13 cellular contexts compared by ENCODE assay signal in the genomic region with DNA sequence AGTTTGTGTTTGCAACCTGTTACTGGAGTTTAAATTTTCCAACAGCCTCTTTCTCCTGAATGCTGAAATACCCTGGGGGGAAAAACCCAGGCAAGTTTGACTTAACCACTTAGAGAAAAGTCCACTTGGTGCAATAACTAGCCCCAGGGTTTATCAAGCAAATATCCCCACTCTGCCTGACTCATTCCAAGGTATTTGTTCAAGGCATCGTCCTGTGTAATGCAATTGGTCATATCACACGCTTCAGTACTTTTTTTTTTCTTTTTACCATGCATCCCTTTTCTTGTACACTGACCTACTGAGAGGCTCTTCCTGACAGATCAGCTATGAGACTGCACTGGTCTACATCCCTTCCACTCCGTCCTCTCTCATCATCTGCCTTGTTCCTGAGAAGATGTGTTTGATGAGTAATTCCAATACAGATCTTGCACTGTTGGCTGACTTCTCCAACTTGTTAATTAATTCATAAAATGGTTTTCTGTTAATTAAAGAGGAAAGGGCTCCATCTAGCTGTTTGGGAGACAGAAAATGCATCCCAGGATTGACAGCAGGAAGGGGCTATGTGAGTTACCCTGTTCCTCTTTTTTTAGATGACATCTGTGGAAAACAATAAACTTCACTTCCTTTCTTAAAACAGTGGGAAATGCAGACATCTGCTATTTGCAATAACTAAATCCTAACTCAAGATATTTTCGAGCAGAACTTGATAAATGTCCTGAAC.
DNase-seq lines count a peak whose midpoint lies in the region; ATAC-seq, FAIRE-seq and TF ChIP-seq lines count a peak whose summit lies in the region.
"Had no signal": no experiment of that assay in that cellular context is flagged by ENCODE, and none has a peak within 500 bp of the region (broad histone marks: within the 10 kb centered on the region; RNA-seq: fewer than 3 reads in every experiment).

No MANE protein-coding gene starts in this region.

- H3K27me3 ChIP-seq in liver (ENCODE audit: control insufficient read depth in 4 of 4, insufficient read depth in 4 of 4, low read length in 3 of 4) (no peaks in the 10 kb centered on the region), HepG2 (ENCODE audit: control insufficient read depth in 1 of 2, insufficient read depth in 2 of 2, low read length in 2 of 2) (peaks cover 0 to 9% of the 10 kb centered on the region in 2 experiments; a peak in 1 of 5 replicates)

- CTCF ChIA-PET in HepG2 (lab: Yijun Ruan, JAX; ENCODE audit: low intra/inter-chr PET ratio, low total read pairs) = no interaction called here

- no peaks in the 10 kb centered on the region for H4K20me1 ChIP-seq in HepG2 (ENCODE audit: insufficient read depth, low read length)

- TF ChIP-seq POLR2A in HepG2 (IDR thresholded peaks at IDR 0.05; ENCODE audit: insufficient read depth in 1 of 2, low read depth in 2 of 2, low read length in 2 of 2) = no peak

- BruUV-seq in HepG2 (replicated peaks; lab: Mats Ljungman, UMichigan) = no TSS peak

- no peak overlapping the region for H2AFZ ChIP-seq in HepG2 (ENCODE audit: low read length)

- no peak for TF ChIP-seq EP300 in HepG2 (IDR thresholded peaks at IDR 0.05; ENCODE audit: low read depth in 2 of 2, low read length in 2 of 2)
- TF ChIP-seq EP300 in HepG2 (CRISPR knock-in tag; IDR thresholded peaks at IDR 0.05; ENCODE audit: borderline replicate concordance) = no peak

- in situ Hi-C loops in HepG2 (cut with HindIII; ENCODE audit: extremely low pct_ligation_motif_present, low pct_unique_long_range_greater_than_20kb) = no loop called here
- in situ Hi-C loops in SK-MEL-5 (cut with HindIII; ENCODE audit: low pct_unique_long_range_greater_than_20kb, low sequenced_read_pairs) = no loop called here

- intact Hi-C loops in HepG2 (cut with micrococcal nuclease; ENCODE audit: unreplicated experiment) (no loop called here), natural killer cell (cut with micrococcal nuclease) (no loop called here)

- no peaks in the 10 kb centered on the region for H3K79me2 ChIP-seq in HepG2 (ENCODE audit: insufficient read depth, low read length)

- H3K4me1 Mint-ChIP-seq in natural killer cell = no peaks in the 10 kb centered on the region
- no peaks in the 10 kb centered on the region for H3K4me1 Mint-ChIP-seq in activated naive CD8-positive, alpha-beta T cell treated with anti-CD3 and anti-CD28 coated beads for 36 hours
- H3K4me1 Mint-ChIP-seq: immature natural killer cell had no signal

- TF ChIP-seq CTCF in liver (IDR thresholded peaks at IDR 0.05; ENCODE audit: low read depth, low read length, missing input control) = no peak
- no peak for TF ChIP-seq CTCF in HepG2 (CRISPR knock-in tag; IDR thresholded peaks at IDR 0.05)
- TF ChIP-seq CTCF in fibroblast of villous mesenchyme (IDR thresholded peaks at IDR 0.05; ENCODE audit: insufficient read depth, low read depth, low read length) = no peak
- TF ChIP-seq CTCF in natural killer cell (IDR thresholded peaks at IDR 0.05) = no peak

- TF ChIP-seq RAD21 in liver (IDR thresholded peaks at IDR 0.05) (peak; percentile 38 to 39), HepG2 (CRISPR knock-in tag; IDR thresholded peaks at IDR 0.05) (no peak)

- ATAC-seq in HepG2 = no peak
- no peak for ATAC-seq in natural killer cell

- H3K9me3 Mint-ChIP-seq in natural killer cell = no peaks in the 10 kb centered on the region
- no peaks in the 10 kb centered on the region for H3K9me3 Mint-ChIP-seq in activated naive CD8-positive, alpha-beta T cell treated with anti-CD3 and anti-CD28 coated beads for 36 hours
- H3K9me3 Mint-ChIP-seq: immature natural killer cell had no signal

- POLR2A ChIA-PET in HepG2 (lab: Yijun Ruan, JAX) = no interaction called here

- DNase-seq in HepG2 (ENCODE audit: low spot score) (no peak), SK-MEL-5 (ENCODE audit: low read depth, low spot score) (peak; percentile 64), fibroblast of villous mesenchyme (ENCODE audit: low read depth) (peak; percentile 84), SKM-1 treated with dmso at 0.1 percent for 144 hours (lab: John Stamatoyannopoulos, UW; ENCODE audit: unreplicated experiment) (no peak), natural killer cell (no peak)
- DNase-seq in activated CD8-positive, alpha-beta memory T cell treated with anti-CD3 and anti-CD28 coated beads, Interleukin-2, amount 50 U/mL, for 48 hours = no peak
- DNase-seq in activated naive CD8-positive, alpha-beta T cell treated with anti-CD3 and anti-CD28 coated beads for 36 hours = no peak
- DNase-seq: DMS79 treated with DMSO at 0.1 percent for 48 hours, immature natural killer cell, NCI-H2029, spleen had no signal

- H3K27ac Mint-ChIP-seq in natural killer cell = no peak overlapping the region
- no peak overlapping the region for H3K27ac Mint-ChIP-seq in activated naive CD8-positive, alpha-beta T cell treated with anti-CD3 and anti-CD28 coated beads for 36 hours
- H3K27ac Mint-ChIP-seq: brain, immature natural killer cell had no signal

- H3K27me3 Mint-ChIP-seq in natural killer cell (ENCODE audit: low read depth in 2 of 2) = no peaks in the 10 kb centered on the region
- peaks cover 5% of the 10 kb centered on the region for H3K27me3 Mint-ChIP-seq in activated naive CD8-positive, alpha-beta T cell treated with anti-CD3 and anti-CD28 coated beads for 36 hours
- H3K27me3 Mint-ChIP-seq: brain had no signal

- H3K4me2 ChIP-seq in HepG2 (ENCODE audit: low read depth, low read length) = no peak overlapping the region

- H3K4me1 ChIP-seq in liver (ENCODE audit: control insufficient read depth in 4 of 4, insufficient read depth in 4 of 4, low read length in 3 of 4) = peaks cover 2 to 28% (median 24%) of the 10 kb centered on the region in 4 donors
- no peaks in the 10 kb centered on the region for H3K4me1 ChIP-seq in HepG2 (ENCODE audit: insufficient read depth, low read length)
- H3K4me1 ChIP-seq: spleen had no signal

- no peak overlapping the region for H3K4me3 ChIP-seq in liver (ENCODE audit: low read depth in 1 of 3, low read length in 3 of 3)
- H3K4me3 ChIP-seq in HepG2 (replicated peaks in 1 of 3; ENCODE audit: insufficient read depth in 1 of 3, low read depth in 2 of 3, low read length in 3 of 3) = no peak overlapping the region
- no peak overlapping the region for H3K4me3 ChIP-seq in fibroblast of villous mesenchyme (ENCODE audit: low read depth, low read length)
- H3K4me3 ChIP-seq: spleen had no signal

- no peak for FAIRE-seq in HepG2 (lab: Jason Lieb, UNC)

- H3K9ac ChIP-seq in liver (ENCODE audit: low read depth in 1 of 2, low read length in 2 of 2) (no peak overlapping the region), HepG2 (ENCODE audit: insufficient read depth, low read depth, low read length) (no peak overlapping the region)

- 42% methylated on average over 4 of the region's 4 CpGs for whole genome bisulfite sequencing in liver
- 1% methylated on average over 4 of the region's 4 CpGs for WGBS in HepG2 (ENCODE audit: low lambda C conversion rate)

- H3K27ac ChIP-seq in liver (ENCODE audit: low read depth in 1 of 2, low read length in 2 of 2) = peak overlapping the region; percentile 15 to 48
- no peak overlapping the region for H3K27ac ChIP-seq in HepG2 (ENCODE audit: extremely low read length, insufficient read depth, low read length)
- H3K27ac ChIP-seq: spleen had no signal

- no peaks in the 10 kb centered on the region for H3K9me3 ChIP-seq in liver (ENCODE audit: control insufficient read depth in 4 of 4, low read length in 3 of 4)
- no peaks in the 10 kb centered on the region for H3K9me3 ChIP-seq in HepG2 (ENCODE audit: low read length)
- H3K9me3 ChIP-seq: spleen had no signal

- H3K36me3 ChIP-seq in liver (ENCODE audit: control insufficient read depth in 4 of 4, insufficient read depth in 3 of 4, low read depth in 1 of 4, low read length in 3 of 4) (no peaks in the 10 kb centered on the region), HepG2 (replicated peaks in 1 of 2; ENCODE audit: control insufficient read depth in 1 of 2, insufficient read depth in 2 of 2, low read length in 2 of 2) (no peaks in the 10 kb centered on the region)
- H3K36me3 ChIP-seq: spleen had no signal

- H3K4me3 Mint-ChIP-seq in natural killer cell = no peak overlapping the region
- no peak overlapping the region for H3K4me3 Mint-ChIP-seq in activated naive CD8-positive, alpha-beta T cell treated with anti-CD3 and anti-CD28 coated beads for 36 hours
- H3K4me3 Mint-ChIP-seq: immature natural killer cell had no signal

- H3K36me3 Mint-ChIP-seq in natural killer cell = no peaks in the 10 kb centered on the region
- H3K36me3 Mint-ChIP-seq in activated naive CD8-positive, alpha-beta T cell treated with anti-CD3 and anti-CD28 coated beads for 36 hours = no peaks in the 10 kb centered on the region
- H3K36me3 Mint-ChIP-seq: brain, immature natural killer cell had no signal

TF ChIP-seq in liver, 16 proteins besides CTCF, POLR2A, EP300 and RAD21 (continues in another document):
- TF ChIP-seq YY1 (IDR thresholded peaks at IDR 0.05) (no peak), SP1 (IDR thresholded peaks at IDR 0.05) (peak; percentile 51), HNF4A (conservative IDR thresholded peaks at IDR 0.05) (peak; percentile 82 to 84), EGR1 (IDR thresholded peaks at IDR 0.05; ENCODE audit: low read depth in 2 of 2) (peak in 1 of 2 donors; percentile 39), NR2F2 (IDR thresholded peaks at IDR 0.05) (no peak), JUND (IDR thresholded peaks at IDR 0.05) (peak; percentile 39 to 79), TAF1 (conservative IDR thresholded peaks at IDR 0.05) (no peak)
- TF ChIP-seq, protein P1, sequence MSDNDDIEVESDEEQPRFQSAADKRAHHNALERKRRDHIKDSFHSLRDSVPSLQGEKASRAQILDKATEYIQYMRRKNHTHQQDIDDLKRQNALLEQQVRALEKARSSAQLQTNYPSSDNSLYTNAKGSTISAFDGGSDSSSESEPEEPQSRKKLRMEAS (IDR thresholded peaks at IDR 0.05) = no peak

TF ChIP-seq in HepG2, 621 proteins besides CTCF, POLR2A, EP300 and RAD21 (continues in another document):
- TF ChIP-seq ZEB1 (IDR thresholded peaks at IDR 0.05; ENCODE audit: insufficient replicate concordance, low read depth) (no peak), KDM4B (CRISPR knock-in tag; IDR thresholded peaks at IDR 0.05) (no peak)
- TF ChIP-seq, protein P2, sequence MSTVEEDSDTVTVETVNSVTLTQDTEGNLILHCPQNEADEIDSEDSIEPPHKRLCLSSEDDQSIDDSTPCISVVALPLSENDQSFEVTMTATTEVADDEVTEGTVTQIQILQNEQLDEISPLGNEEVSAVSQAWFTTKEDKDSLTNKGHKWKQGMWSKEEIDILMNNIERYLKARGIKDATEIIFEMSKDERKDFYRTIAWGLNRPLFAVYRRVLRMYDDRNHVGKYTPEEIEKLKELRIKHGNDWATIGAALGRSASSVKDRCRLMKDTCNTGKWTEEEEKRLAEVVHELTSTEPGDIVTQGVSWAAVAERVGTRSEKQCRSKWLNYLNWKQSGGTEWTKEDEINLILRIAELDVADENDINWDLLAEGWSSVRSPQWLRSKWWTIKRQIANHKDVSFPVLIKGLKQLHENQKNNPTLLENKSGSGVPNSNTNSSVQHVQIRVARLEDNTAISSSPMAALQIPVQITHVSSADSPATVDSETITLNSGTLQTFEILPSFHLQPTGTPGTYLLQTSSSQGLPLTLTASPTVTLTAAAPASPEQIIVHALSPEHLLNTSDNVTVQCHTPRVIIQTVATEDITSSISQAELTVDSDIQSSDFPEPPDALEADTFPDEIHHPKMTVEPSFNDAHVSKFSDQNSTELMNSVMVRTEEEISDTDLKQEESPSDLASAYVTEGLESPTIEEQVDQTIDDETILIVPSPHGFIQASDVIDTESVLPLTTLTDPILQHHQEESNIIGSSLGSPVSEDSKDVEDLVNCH (CRISPR knock-in tag; IDR thresholded peaks at IDR 0.05) = no peak

Comparison
In these comparisons a context has a peak if more than half of its experiments do, and no peak if none do; other contexts are left out.
1. DNase-seq: peak in SK-MEL-5 (single experiment) and fibroblast of villous mesenchyme (single experiment); none in HepG2 (single experiment), SKM-1 treated with dmso at 0.1 percent for 144 hours (single experiment), natural killer cell (single experiment), activated CD8-positive, alpha-beta memory T cell treated with anti-CD3 and anti-CD28 coated beads, Interleukin-2, amount 50 U/mL, for 48 hours (single experiment) and activated naive CD8-positive, alpha-beta T cell treated with anti-CD3 and anti-CD28 coated beads for 36 hours (single experiment).